Comparison of ENCODE assay signal across 8 cellular contexts in the genomic region with DNA sequence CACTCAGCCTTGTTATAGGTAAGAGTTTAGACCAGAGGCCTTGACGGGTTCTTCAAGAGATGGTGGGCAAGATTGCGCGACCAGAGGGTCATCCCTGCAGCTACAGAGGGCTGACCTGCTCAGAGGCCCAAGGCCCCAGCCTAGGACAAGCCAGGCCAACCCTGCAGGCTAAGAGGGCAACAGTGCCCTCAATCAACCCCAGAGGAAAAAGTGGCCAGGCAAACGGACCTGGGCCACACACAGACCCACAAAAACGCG. TPM values are rescaled to one million over a fixed set of nuclear protein-coding genes. Genes with fewer than 3 reads are reported as not detected.
A peak's percentile ranks its signal among the peaks of the same experiment; 100 is the strongest.
DNase-seq lines count a peak whose midpoint lies in the region; ATAC-seq and TF ChIP-seq lines count a peak whose summit lies in the region.

No MANE protein-coding gene starts in this region.

- H3K36me3 Mint-ChIP-seq in T-helper 17 cell (ENCODE audit: low read depth): no peaks in the 10 kb centered on the region

- H4K20me1 ChIP-seq in DND-41 (ENCODE audit: insufficient read depth, low read length): peaks cover 7% of the 10 kb centered on the region; the same call in 1 of the 2 replicates
- no peaks in the 10 kb centered on the region for H4K20me1 ChIP-seq in fibroblast of lung (ENCODE audit: control insufficient read depth, extremely low read depth, insufficient read depth, low read length)

- H3K4me1 Mint-ChIP-seq in T-helper 17 cell: peaks cover 31% of the 10 kb centered on the region

- H2AFZ ChIP-seq in DND-41 (ENCODE audit: low read depth, low read length): no peak overlapping the region
- no peak overlapping the region for H2AFZ ChIP-seq in fibroblast of lung (ENCODE audit: low read length)

- peak overlapping the region; percentile 94 for H3K4me3 Mint-ChIP-seq in T-helper 17 cell

- no peaks in the 10 kb centered on the region for H3K27me3 Mint-ChIP-seq in T-helper 17 cell

- peaks cover 5% of the 10 kb centered on the region for H3K27me3 ChIP-seq in DND-41 (ENCODE audit: insufficient read depth, low read length, poor library complexity)
- no peaks in the 10 kb centered on the region for H3K27me3 ChIP-seq in fibroblast of lung (ENCODE audit: control insufficient read depth, insufficient read depth, low read length)
- no peaks in the 10 kb centered on the region for H3K27me3 ChIP-seq in rectal smooth muscle tissue (ENCODE audit: control insufficient read depth, insufficient read depth, low read length)

- H3K27ac Mint-ChIP-seq in T-helper 17 cell: peak overlapping the region; percentile 92

- H3K9me3 ChIP-seq in DND-41 (ENCODE audit: insufficient read depth, low read length, severe bottlenecking) (no peaks in the 10 kb centered on the region), T-helper 17 cell (ENCODE audit: control insufficient read depth, low read length, poor library complexity, severe bottlenecking) (no peaks in the 10 kb centered on the region), fibroblast of lung (ENCODE audit: control insufficient read depth, insufficient read depth, low read depth, low read length) (no peaks in the 10 kb centered on the region)

- no peak for TF ChIP-seq CTCF in DND-41 (IDR thresholded peaks at IDR 0.05; ENCODE audit: borderline replicate concordance, extremely low read depth, low read length, poor library complexity, severe bottlenecking)
- TF ChIP-seq CTCF in fibroblast of lung (conservative IDR thresholded peaks at IDR 0.05 in 1 of 2, IDR thresholded peaks at IDR 0.05 in 1 of 2; ENCODE audit: low read depth in 1 of 2, low read length in 2 of 2): no peak
- no peak for TF ChIP-seq CTCF in GM10266 (IDR thresholded peaks at IDR 0.05; ENCODE audit: control insufficient read depth, insufficient read depth, low read depth, missing control alignments)

- DNase-seq in DND-41: no peak
- no peak for DNase-seq in T-helper 17 cell
- no peak for DNase-seq in fibroblast of lung (ENCODE audit: low read depth in 2 of 2)
- no peak for DNase-seq in NCI-H187 treated with DMSO at 0.1 percent for 48 hours (lab: John Stamatoyannopoulos, UW)
- DNase-seq in GM10266 (ENCODE audit: extremely low spot score): no peak

- H3K27ac ChIP-seq in DND-41 (ENCODE audit: low read length) (peak overlapping the region; percentile 73; the same call in 1 of the 2 replicates), fibroblast of lung (ENCODE audit: insufficient read depth, low read length) (peak overlapping the region; percentile 100), rectal smooth muscle tissue (ENCODE audit: low read depth, low read length) (peak overlapping the region; percentile 78)

- H3K36me3 ChIP-seq in DND-41 (ENCODE audit: insufficient read depth, low read length) (peaks cover 7% of the 10 kb centered on the region), fibroblast of lung (ENCODE audit: control insufficient read depth, insufficient read depth, low read length) (peaks cover 1% of the 10 kb centered on the region), rectal smooth muscle tissue (ENCODE audit: control insufficient read depth, insufficient read depth, low read length) (no peaks in the 10 kb centered on the region)

- ATAC-seq in DND-41 (ENCODE audit: insufficient read depth, low read depth) (no peak), T-helper 17 cell (no peak), GM21786 (IDR thresholded peaks at IDR 0.05; ENCODE audit: unreplicated experiment) (no peak), GM18909 (IDR thresholded peaks at IDR 0.05; ENCODE audit: poor library complexity, unreplicated experiment) (no peak)

- H3K4me3 ChIP-seq in DND-41 (ENCODE audit: low read depth in 1 of 2, low read length in 2 of 2) (peak overlapping the region in 1 of 2 experiments; percentile 98; a peak in 3 of 4 replicates), fibroblast of lung (replicated peaks in 1 of 4; ENCODE audit: control extremely low read depth in 1 of 4, insufficient read depth in 1 of 4, low read depth in 3 of 4, low read length in 4 of 4) (peak overlapping the region; percentile 93 to 100 (median 97)), rectal smooth muscle tissue (ENCODE audit: low read length) (peak overlapping the region; percentile 87)

- H3K79me2 ChIP-seq in DND-41 (ENCODE audit: insufficient read depth, low read length) (peaks cover 39% of the 10 kb centered on the region), fibroblast of lung (ENCODE audit: control insufficient read depth, insufficient read depth, low read length) (peaks cover 54% of the 10 kb centered on the region)

- H3K9ac ChIP-seq in DND-41 (ENCODE audit: low read depth, low read length) (peak overlapping the region; percentile 82), fibroblast of lung (ENCODE audit: insufficient read depth, low read length) (peak overlapping the region; percentile 97), rectal smooth muscle tissue (ENCODE audit: low read length) (peak overlapping the region; percentile 66)

- H3K4me2 ChIP-seq in DND-41 (ENCODE audit: insufficient read depth, low read length): peak overlapping the region; percentile 99
- peak overlapping the region; percentile 99 for H3K4me2 ChIP-seq in fibroblast of lung (ENCODE audit: extremely low read depth, insufficient read depth, low read length)

- H3K4me1 ChIP-seq in DND-41 (ENCODE audit: insufficient read depth, low read length): peaks cover 33% of the 10 kb centered on the region
- H3K4me1 ChIP-seq in fibroblast of lung (ENCODE audit: control insufficient read depth, extremely low read depth, insufficient read depth, low read length): peaks cover 29% of the 10 kb centered on the region
- H3K4me1 ChIP-seq in rectal smooth muscle tissue (ENCODE audit: control insufficient read depth, insufficient read depth, low read length): peaks cover 16% of the 10 kb centered on the region

RNA-seq across cellular contexts. Expression of gene SSH1, which starts 1.3 kb away (rescaled TPM):
- total RNA-seq in T-helper 17 cell (10 to 100 TPM; 22.3 to 31.2 TPM), fibroblast of lung (14.4 and 24.9 TPM in 2 replicates)
- polyA plus RNA-seq in fibroblast of lung: 22.1 and 31.9 TPM in 2 replicates
- polyA plus RNA-seq in fibroblast of lung (2012): 21.3 and 23.4 TPM in 2 replicates
- 66.6 and 95.5 TPM in 2 replicates for polyA minus RNA-seq in fibroblast of lung (ENCODE audit: low replicate concordance)

RNA-seq across cellular contexts. Expression of gene DAO, which starts 23.8 kb away (rescaled TPM):
- total RNA-seq in T-helper 17 cell (not detected), fibroblast of lung (not detected in 2 replicates)
- polyA plus RNA-seq in fibroblast of lung: not detected in 2 replicates
- polyA plus RNA-seq in fibroblast of lung (2012): not detected in 2 replicates
- polyA minus RNA-seq in fibroblast of lung (ENCODE audit: low replicate concordance): not detected in 2 replicates
